ENCODE assay signal across 1 cellular context in the genomic region with DNA sequence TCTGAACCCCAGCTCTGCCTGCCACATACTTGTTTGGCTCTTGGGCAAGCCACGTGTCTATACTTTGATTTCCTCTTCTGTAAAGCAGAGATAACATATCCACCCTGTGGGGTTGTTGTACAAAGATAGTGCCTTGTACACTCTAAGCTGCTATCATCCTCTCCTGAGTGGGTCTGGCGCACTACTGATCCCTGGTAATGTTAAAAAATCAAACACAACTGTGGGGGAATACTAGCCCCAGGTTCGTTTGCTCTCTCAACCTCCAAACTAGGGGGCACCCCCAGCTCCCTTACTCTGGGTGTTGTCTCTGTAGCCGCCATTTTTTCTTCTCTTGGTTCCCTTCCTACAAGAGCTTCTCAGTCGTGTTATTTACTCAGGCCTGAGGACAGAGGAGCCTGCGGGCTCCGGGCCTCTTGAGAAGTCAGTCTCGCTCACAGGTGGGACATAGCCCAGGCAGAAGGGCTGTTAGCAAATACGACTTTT.
TF ChIP-seq lines count a peak whose summit lies in the region.

No MANE protein-coding gene starts in this region.

TF ChIP-seq in GM23338, 12 proteins besides CTCF, POLR2A, EP300 and RAD21 (continued from another document):
- TF ChIP-seq, protein P1, sequence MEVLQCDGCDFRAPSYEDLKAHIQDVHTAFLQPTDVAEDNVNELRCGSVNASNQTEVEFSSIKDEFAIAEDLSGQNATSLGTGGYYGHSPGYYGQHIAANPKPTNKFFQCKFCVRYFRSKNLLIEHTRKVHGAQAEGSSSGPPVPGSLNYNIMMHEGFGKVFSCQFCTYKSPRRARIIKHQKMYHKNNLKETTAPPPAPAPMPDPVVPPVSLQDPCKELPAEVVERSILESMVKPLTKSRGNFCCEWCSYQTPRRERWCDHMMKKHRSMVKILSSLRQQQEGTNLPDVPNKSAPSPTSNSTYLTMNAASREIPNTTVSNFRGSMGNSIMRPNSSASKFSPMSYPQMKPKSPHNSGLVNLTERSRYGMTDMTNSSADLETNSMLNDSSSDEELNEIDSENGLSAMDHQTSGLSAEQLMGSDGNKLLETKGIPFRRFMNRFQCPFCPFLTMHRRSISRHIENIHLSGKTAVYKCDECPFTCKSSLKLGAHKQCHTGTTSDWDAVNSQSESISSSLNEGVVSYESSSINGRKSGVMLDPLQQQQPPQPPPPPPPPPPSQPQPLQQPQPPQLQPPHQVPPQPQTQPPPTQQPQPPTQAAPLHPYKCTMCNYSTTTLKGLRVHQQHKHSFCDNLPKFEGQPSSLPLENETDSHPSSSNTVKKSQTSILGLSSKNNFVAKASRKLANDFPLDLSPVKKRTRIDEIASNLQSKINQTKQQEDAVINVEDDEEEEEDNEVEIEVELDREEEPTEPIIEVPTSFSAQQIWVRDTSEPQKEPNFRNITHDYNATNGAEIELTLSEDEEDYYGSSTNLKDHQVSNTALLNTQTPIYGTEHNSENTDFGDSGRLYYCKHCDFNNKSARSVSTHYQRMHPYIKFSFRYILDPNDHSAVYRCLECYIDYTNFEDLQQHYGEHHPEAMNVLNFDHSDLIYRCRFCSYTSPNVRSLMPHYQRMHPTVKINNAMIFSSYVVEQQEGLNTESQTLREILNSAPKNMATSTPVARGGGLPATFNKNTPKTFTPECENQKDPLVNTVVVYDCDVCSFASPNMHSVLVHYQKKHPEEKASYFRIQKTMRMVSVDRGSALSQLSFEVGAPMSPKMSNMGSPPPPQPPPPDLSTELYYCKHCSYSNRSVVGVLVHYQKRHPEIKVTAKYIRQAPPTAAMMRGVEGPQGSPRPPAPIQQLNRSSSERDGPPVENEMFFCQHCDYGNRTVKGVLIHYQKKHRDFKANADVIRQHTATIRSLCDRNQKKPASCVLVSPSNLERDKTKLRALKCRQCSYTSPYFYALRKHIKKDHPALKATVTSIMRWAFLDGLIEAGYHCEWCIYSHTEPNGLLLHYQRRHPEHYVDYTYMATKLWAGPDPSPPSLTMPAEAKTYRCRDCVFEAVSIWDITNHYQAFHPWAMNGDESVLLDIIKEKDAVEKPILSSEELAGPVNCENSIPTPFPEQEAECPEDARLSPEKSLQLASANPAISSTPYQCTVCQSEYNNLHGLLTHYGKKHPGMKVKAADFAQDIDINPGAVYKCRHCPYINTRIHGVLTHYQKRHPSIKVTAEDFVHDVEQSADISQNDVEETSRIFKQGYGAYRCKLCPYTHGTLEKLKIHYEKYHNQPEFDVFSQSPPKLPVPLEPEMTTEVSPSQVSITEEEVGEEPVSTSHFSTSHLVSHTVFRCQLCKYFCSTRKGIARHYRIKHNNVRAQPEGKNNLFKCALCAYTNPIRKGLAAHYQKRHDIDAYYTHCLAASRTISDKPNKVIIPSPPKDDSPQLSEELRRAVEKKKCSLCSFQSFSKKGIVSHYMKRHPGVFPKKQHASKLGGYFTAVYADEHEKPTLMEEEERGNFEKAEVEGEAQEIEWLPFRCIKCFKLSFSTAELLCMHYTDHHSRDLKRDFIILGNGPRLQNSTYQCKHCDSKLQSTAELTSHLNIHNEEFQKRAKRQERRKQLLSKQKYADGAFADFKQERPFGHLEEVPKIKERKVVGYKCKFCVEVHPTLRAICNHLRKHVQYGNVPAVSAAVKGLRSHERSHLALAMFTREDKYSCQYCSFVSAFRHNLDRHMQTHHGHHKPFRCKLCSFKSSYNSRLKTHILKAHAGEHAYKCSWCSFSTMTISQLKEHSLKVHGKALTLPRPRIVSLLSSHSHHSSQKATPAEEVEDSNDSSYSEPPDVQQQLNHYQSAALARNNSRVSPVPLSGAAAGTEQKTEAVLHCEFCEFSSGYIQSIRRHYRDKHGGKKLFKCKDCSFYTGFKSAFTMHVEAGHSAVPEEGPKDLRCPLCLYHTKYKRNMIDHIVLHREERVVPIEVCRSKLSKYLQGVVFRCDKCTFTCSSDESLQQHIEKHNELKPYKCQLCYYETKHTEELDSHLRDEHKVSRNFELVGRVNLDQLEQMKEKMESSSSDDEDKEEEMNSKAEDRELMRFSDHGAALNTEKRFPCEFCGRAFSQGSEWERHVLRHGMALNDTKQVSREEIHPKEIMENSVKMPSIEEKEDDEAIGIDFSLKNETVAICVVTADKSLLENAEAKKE (CRISPR knock-in tag; IDR thresholded peaks at IDR 0.05), result no peak
- TF ChIP-seq STAT1 (IDR thresholded peaks at IDR 0.05; ENCODE audit: unreplicated experiment) (no peak), ETS1 (IDR thresholded peaks at IDR 0.05) (no peak), EZH2 (IDR thresholded peaks at IDR 0.05; ENCODE audit: low read depth, unreplicated experiment) (no peak), REST (IDR thresholded peaks at IDR 0.05; ENCODE audit: unreplicated experiment) (no peak)
TF ChIP-seq in GM23338: peak in this region for 0.
